In genomic region chr20:19945732-19946670, GRCh38 we compare ENCODE assay signal across 13 cellular contexts.
A peak's percentile ranks its signal among the peaks of the same experiment; 100 is the strongest.
DNase-seq lines count a peak whose midpoint lies in the region; ATAC-seq and TF ChIP-seq lines count a peak whose summit lies in the region.
"Had no signal": no experiment of that assay in that cellular context is flagged by ENCODE, and none has a peak within 500 bp of the region (broad histone marks: within the 10 kb centered on the region; RNA-seq: fewer than 3 reads in every experiment).

No MANE protein-coding gene starts in this region.

- no peaks in the 10 kb centered on the region for H3K27me3 ChIP-seq in upper lobe of left lung
- H3K27me3 ChIP-seq: SJCRH30 had no signal

- peak in 2 of 4 donors; percentile 12 to 15 for TF ChIP-seq EP300 in upper lobe of left lung (IDR thresholded peaks at IDR 0.05)

- DNase-seq in Right ventricle myocardium superior (peak; percentile 56), osteocyte (ENCODE audit: extremely low spot score, unreplicated experiment) (no peak), upper lobe of left lung (no peak), NCI-H1417 treated with DMSO at 0.1 percent for 48 hours (lab: John Stamatoyannopoulos, UW) (no peak)
- no peak for DNase-seq in effector memory CD8-positive, alpha-beta T cell
- DNase-seq: activated T-cell treated with anti-CD3 and anti-CD28 coated beads, Interleukin-2, amount 50 U/mL, for 4 hours; NCI-H1105 treated with DMSO at 0.1 percent for 48 hours; SJCRH30; stimulated activated naive CD8-positive, alpha-beta T cell treated with anti-CD3 and anti-CD28 coated beads, Interleukin-15, amount 100 ng/mL, for 72 hours had no signal

- H3K4me1 ChIP-seq in upper lobe of left lung, result peaks cover 47 to 58% (median 54%) of the 10 kb centered on the region in 4 donors

- no peaks in the 10 kb centered on the region for H3K36me3 Mint-ChIP-seq in activated T-helper 17 cell treated with anti-CD3 and anti-CD28 coated beads, Interleukin-2, amount 50 U/mL, for 72 hours (ENCODE audit: low read depth)
- H3K36me3 Mint-ChIP-seq in osteocyte (ENCODE audit: unreplicated experiment), result peaks cover 27% of the 10 kb centered on the region
- H3K36me3 Mint-ChIP-seq in effector memory CD8-positive, alpha-beta T cell (ENCODE audit: insufficient read depth), result no peaks in the 10 kb centered on the region

- intact Hi-C loops in Right ventricle myocardium superior (cut with DNase I), result no loop called here

- no peak for TF ChIP-seq CTCF in osteocyte (IDR thresholded peaks at IDR 0.05)
- no peak for TF ChIP-seq CTCF in upper lobe of left lung (IDR thresholded peaks at IDR 0.05)

- TF ChIP-seq POLR2A in upper lobe of left lung (IDR thresholded peaks at IDR 0.05), result no peak

- H3K36me3 ChIP-seq in upper lobe of left lung, result peaks cover 0 to 39% (median 3%) of the 10 kb centered on the region in 4 donors
- H3K36me3 ChIP-seq: SJCRH30 had no signal

- peaks cover 7% of the 10 kb centered on the region for H3K27me3 Mint-ChIP-seq in activated T-helper 17 cell treated with anti-CD3 and anti-CD28 coated beads, Interleukin-2, amount 50 U/mL, for 72 hours
- H3K27me3 Mint-ChIP-seq in osteocyte (ENCODE audit: unreplicated experiment), result no peaks in the 10 kb centered on the region
- H3K27me3 Mint-ChIP-seq in effector memory CD8-positive, alpha-beta T cell, result peaks cover 22 to 38% of the 10 kb centered on the region in 2 donors

- peak overlapping the region; percentile 72 for H3K27ac Mint-ChIP-seq in activated T-helper 17 cell treated with anti-CD3 and anti-CD28 coated beads, Interleukin-2, amount 50 U/mL, for 72 hours
- peak overlapping the region; percentile 35 for H3K27ac Mint-ChIP-seq in osteocyte (ENCODE audit: unreplicated experiment)
- H3K27ac Mint-ChIP-seq in effector memory CD8-positive, alpha-beta T cell, result no peak overlapping the region
- H3K27ac Mint-ChIP-seq: IgD-negative memory B cell; mesothelial cell of epicardium; stimulated activated naive CD8-positive, alpha-beta T cell treated with anti-CD3 and anti-CD28 coated beads, Interleukin-15, amount 100 ng/mL, for 72 hours had no signal

- ATAC-seq in activated T-helper 17 cell treated with anti-CD3 and anti-CD28 coated beads, Interleukin-2, amount 50 U/mL, for 72 hours (replicated peaks), result no peak
- ATAC-seq in Right ventricle myocardium superior (ENCODE audit: poor library complexity), result peak; percentile 70
- no peak for ATAC-seq in upper lobe of left lung (ENCODE audit: low FRiP score in 2 of 2)
- no peak for ATAC-seq in effector memory CD8-positive, alpha-beta T cell (replicated peaks)
- ATAC-seq in HG03469 (IDR thresholded peaks at IDR 0.05; ENCODE audit: unreplicated experiment), result no peak

- H3K4me3 Mint-ChIP-seq in activated T-helper 17 cell treated with anti-CD3 and anti-CD28 coated beads, Interleukin-2, amount 50 U/mL, for 72 hours, result no peak overlapping the region
- H3K4me3 Mint-ChIP-seq in osteocyte (ENCODE audit: unreplicated experiment), result no peak overlapping the region
- H3K4me3 Mint-ChIP-seq in effector memory CD8-positive, alpha-beta T cell, result no peak overlapping the region
- H3K4me3 Mint-ChIP-seq: activated T-cell treated with anti-CD3 and anti-CD28 coated beads, Interleukin-2, amount 50 U/mL, for 4 hours; IgD-negative memory B cell; mesothelial cell of epicardium; stimulated activated naive CD8-positive, alpha-beta T cell treated with anti-CD3 and anti-CD28 coated beads, Interleukin-15, amount 100 ng/mL, for 72 hours had no signal

- H3K9me3 Mint-ChIP-seq in activated T-helper 17 cell treated with anti-CD3 and anti-CD28 coated beads, Interleukin-2, amount 50 U/mL, for 72 hours, result no peaks in the 10 kb centered on the region
- no peaks in the 10 kb centered on the region for H3K9me3 Mint-ChIP-seq in osteocyte (ENCODE audit: unreplicated experiment)
- H3K9me3 Mint-ChIP-seq in effector memory CD8-positive, alpha-beta T cell, result no peaks in the 10 kb centered on the region
- H3K9me3 Mint-ChIP-seq: activated T-cell treated with anti-CD3 and anti-CD28 coated beads, Interleukin-2, amount 50 U/mL, for 4 hours; IgD-negative memory B cell; mesothelial cell of epicardium; stimulated activated naive CD8-positive, alpha-beta T cell treated with anti-CD3 and anti-CD28 coated beads, Interleukin-15, amount 100 ng/mL, for 72 hours had no signal

- H3K9me3 ChIP-seq in upper lobe of left lung, result no peaks in the 10 kb centered on the region
- H3K9me3 ChIP-seq: SJCRH30 had no signal

- WGBS in upper lobe of left lung, 2 donors, result 79 to 82% methylated on average over 14 of the region's 14 CpGs

- peaks cover 6% of the 10 kb centered on the region for H3K4me1 Mint-ChIP-seq in activated T-helper 17 cell treated with anti-CD3 and anti-CD28 coated beads, Interleukin-2, amount 50 U/mL, for 72 hours
- peaks cover 25% of the 10 kb centered on the region for H3K4me1 Mint-ChIP-seq in osteocyte (ENCODE audit: unreplicated experiment)
- H3K4me1 Mint-ChIP-seq in effector memory CD8-positive, alpha-beta T cell (ENCODE audit: low read depth in 2 of 2), result no peaks in the 10 kb centered on the region
- H3K4me1 Mint-ChIP-seq: mesothelial cell of epicardium; stimulated activated naive CD8-positive, alpha-beta T cell treated with anti-CD3 and anti-CD28 coated beads, Interleukin-15, amount 100 ng/mL, for 72 hours had no signal

- H3K4me3 ChIP-seq in upper lobe of left lung, result no peak overlapping the region
- H3K4me3 ChIP-seq: SJCRH30 had no signal

- H3K27ac ChIP-seq in upper lobe of left lung, result peak overlapping the region; percentile 59 to 81 (median 67)
- H3K27ac ChIP-seq: SJCRH30 had no signal

Comparison
In these comparisons a context has a peak if more than half of its experiments do, and no peak if none do; other contexts are left out.
1. H3K27ac Mint-ChIP-seq: peak in activated T-helper 17 cell treated with anti-CD3 and anti-CD28 coated beads, Interleukin-2, amount 50 U/mL, for 72 hours (single experiment) and osteocyte (single experiment); none in effector memory CD8-positive, alpha-beta T cell (0 of 2).